In the genomic region with DNA sequence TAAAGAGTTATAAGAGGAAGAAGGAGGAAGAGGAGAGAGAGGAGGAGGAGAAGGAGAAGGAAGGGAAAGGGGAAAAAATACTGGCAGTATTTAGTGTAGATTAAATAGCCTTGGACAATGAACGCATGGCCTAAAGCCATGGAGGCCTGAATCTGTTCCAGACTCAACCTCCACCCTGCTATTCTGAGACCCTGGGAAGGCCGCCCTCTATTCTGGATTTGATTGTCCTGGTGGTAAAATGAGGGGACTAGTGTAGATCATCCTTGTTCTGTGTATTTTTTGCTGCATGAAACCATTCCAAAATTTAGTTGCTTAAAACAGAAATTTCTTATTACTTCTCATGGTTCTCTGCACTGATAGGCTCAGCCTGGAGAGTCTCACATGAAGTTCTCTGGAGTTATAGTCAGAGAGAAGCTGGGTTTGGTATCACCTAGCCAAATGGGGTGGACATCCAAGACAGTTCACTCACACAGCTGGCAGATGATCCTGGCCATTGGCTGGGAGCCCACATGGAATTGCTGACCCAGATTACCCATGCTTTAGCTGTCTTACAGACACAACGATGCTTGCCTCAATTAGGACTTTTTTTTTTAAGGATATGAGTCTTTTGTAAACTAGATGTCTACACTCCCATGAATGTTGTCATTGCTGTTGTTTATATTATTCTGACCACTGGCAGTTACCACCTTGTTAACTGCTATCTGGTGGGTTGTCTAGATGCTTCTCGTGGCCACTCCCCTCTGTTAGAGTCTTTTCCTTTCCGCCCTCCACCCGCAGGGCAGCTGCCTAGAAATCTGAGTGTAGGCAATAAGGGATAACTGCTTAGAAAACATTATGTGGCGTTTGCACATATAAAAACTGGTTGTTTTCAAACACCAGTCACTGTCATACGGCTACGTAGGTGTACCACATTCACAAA, we compare ENCODE assay signal across 1 cellular context.
TF ChIP-seq lines count a peak whose summit lies in the region.

No MANE protein-coding gene starts in this region.

TF ChIP-seq in GM23338, 12 proteins besides CTCF, POLR2A, EP300 and RAD21 (continued from another document):
- TF ChIP-seq, protein P1, sequence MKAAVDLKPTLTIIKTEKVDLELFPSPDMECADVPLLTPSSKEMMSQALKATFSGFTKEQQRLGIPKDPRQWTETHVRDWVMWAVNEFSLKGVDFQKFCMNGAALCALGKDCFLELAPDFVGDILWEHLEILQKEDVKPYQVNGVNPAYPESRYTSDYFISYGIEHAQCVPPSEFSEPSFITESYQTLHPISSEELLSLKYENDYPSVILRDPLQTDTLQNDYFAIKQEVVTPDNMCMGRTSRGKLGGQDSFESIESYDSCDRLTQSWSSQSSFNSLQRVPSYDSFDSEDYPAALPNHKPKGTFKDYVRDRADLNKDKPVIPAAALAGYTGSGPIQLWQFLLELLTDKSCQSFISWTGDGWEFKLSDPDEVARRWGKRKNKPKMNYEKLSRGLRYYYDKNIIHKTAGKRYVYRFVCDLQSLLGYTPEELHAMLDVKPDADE (IDR thresholded peaks at IDR 0.05) = no peak
- TF ChIP-seq ZNF114 (CRISPR knock-in tag; IDR thresholded peaks at IDR 0.05) = no peak
- TF ChIP-seq JUNB (IDR thresholded peaks at IDR 0.05; ENCODE audit: unreplicated experiment) = no peak
- TF ChIP-seq EZH2 (IDR thresholded peaks at IDR 0.05; ENCODE audit: low read depth, unreplicated experiment) = no peak
- TF ChIP-seq EZH2phosphoT487 (IDR thresholded peaks at IDR 0.05; ENCODE audit: unreplicated experiment) = no peak
- TF ChIP-seq, protein P2, sequence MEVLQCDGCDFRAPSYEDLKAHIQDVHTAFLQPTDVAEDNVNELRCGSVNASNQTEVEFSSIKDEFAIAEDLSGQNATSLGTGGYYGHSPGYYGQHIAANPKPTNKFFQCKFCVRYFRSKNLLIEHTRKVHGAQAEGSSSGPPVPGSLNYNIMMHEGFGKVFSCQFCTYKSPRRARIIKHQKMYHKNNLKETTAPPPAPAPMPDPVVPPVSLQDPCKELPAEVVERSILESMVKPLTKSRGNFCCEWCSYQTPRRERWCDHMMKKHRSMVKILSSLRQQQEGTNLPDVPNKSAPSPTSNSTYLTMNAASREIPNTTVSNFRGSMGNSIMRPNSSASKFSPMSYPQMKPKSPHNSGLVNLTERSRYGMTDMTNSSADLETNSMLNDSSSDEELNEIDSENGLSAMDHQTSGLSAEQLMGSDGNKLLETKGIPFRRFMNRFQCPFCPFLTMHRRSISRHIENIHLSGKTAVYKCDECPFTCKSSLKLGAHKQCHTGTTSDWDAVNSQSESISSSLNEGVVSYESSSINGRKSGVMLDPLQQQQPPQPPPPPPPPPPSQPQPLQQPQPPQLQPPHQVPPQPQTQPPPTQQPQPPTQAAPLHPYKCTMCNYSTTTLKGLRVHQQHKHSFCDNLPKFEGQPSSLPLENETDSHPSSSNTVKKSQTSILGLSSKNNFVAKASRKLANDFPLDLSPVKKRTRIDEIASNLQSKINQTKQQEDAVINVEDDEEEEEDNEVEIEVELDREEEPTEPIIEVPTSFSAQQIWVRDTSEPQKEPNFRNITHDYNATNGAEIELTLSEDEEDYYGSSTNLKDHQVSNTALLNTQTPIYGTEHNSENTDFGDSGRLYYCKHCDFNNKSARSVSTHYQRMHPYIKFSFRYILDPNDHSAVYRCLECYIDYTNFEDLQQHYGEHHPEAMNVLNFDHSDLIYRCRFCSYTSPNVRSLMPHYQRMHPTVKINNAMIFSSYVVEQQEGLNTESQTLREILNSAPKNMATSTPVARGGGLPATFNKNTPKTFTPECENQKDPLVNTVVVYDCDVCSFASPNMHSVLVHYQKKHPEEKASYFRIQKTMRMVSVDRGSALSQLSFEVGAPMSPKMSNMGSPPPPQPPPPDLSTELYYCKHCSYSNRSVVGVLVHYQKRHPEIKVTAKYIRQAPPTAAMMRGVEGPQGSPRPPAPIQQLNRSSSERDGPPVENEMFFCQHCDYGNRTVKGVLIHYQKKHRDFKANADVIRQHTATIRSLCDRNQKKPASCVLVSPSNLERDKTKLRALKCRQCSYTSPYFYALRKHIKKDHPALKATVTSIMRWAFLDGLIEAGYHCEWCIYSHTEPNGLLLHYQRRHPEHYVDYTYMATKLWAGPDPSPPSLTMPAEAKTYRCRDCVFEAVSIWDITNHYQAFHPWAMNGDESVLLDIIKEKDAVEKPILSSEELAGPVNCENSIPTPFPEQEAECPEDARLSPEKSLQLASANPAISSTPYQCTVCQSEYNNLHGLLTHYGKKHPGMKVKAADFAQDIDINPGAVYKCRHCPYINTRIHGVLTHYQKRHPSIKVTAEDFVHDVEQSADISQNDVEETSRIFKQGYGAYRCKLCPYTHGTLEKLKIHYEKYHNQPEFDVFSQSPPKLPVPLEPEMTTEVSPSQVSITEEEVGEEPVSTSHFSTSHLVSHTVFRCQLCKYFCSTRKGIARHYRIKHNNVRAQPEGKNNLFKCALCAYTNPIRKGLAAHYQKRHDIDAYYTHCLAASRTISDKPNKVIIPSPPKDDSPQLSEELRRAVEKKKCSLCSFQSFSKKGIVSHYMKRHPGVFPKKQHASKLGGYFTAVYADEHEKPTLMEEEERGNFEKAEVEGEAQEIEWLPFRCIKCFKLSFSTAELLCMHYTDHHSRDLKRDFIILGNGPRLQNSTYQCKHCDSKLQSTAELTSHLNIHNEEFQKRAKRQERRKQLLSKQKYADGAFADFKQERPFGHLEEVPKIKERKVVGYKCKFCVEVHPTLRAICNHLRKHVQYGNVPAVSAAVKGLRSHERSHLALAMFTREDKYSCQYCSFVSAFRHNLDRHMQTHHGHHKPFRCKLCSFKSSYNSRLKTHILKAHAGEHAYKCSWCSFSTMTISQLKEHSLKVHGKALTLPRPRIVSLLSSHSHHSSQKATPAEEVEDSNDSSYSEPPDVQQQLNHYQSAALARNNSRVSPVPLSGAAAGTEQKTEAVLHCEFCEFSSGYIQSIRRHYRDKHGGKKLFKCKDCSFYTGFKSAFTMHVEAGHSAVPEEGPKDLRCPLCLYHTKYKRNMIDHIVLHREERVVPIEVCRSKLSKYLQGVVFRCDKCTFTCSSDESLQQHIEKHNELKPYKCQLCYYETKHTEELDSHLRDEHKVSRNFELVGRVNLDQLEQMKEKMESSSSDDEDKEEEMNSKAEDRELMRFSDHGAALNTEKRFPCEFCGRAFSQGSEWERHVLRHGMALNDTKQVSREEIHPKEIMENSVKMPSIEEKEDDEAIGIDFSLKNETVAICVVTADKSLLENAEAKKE (CRISPR knock-in tag; IDR thresholded peaks at IDR 0.05) = no peak
- TF ChIP-seq NANOG (IDR thresholded peaks at IDR 0.05; ENCODE audit: borderline replicate concordance) = no peak
